In the genomic region with DNA sequence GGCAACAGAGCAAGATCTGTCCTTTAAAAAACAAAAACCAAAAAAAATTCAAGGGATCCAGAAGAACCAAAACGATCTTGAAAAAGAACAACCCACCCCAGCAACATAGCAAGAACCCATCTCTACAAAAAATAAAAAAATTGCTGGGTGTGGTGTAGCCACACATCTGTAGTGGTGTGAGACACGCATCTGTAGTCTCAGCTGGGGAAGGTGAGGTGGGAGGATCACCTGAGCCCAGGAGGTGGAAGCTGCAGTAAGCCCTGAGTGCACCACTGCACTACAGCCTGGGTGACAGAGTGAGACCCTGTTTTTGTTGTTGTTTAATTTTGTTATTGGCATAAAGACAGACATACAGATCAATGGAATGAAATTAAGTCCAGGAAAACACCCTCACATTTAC, we compare ENCODE assay signal across 1 cellular context.
TF ChIP-seq lines count a peak whose summit lies in the region.

No MANE protein-coding gene starts in this region.

TF ChIP-seq in K562, 482 proteins besides CTCF, POLR2A, EP300 and RAD21:
- TF ChIP-seq, protein P1, sequence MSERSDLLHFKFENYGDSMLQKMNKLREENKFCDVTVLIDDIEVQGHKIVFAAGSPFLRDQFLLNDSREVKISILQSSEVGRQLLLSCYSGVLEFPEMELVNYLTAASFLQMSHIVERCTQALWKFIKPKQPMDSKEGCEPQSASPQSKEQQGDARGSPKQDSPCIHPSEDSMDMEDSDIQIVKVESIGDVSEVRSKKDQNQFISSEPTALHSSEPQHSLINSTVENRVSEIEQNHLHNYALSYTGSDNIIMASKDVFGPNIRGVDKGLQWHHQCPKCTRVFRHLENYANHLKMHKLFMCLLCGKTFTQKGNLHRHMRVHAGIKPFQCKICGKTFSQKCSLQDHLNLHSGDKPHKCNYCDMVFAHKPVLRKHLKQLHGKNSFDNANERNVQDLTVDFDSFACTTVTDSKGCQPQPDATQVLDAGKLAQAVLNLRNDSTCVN (CRISPR knock-in tag; IDR thresholded peaks at IDR 0.05), result no peak
- TF ChIP-seq ZNF79 (CRISPR knock-in tag; IDR thresholded peaks at IDR 0.05; ENCODE audit: low read depth), result no peak
- no peak for TF ChIP-seq HMG20B (CRISPR knock-in tag; IDR thresholded peaks at IDR 0.05)
- no peak for TF ChIP-seq ZNF431 (CRISPR knock-in tag; IDR thresholded peaks at IDR 0.05)
- no peak for TF ChIP-seq STAT5B (CRISPR knock-in tag; IDR thresholded peaks at IDR 0.05)
- no peak for TF ChIP-seq KLF1 (tag; IDR thresholded peaks at IDR 0.05)
